Comparison of ENCODE assay signal across 9 cellular contexts in the genomic region with DNA sequence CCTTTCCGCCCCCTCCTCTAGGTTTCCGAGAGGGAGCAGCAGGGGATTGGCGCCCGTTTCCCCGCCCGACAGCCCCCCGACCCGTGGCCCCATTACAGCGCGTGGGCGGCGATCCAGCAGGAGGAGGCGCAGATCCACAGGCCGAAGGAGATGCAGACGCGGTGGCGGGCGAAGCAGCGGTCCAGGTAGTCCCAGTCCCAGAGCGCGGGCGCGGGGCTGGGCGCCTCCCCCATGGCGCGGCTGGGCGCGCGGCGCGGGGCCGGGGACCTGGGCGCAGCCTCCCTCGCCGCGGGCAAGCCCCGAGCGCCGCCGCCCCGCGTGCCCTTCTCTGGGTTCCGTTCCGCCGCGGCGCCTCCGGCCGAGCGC. TPM values are rescaled to one million over a fixed set of nuclear protein-coding genes. Genes with fewer than 3 reads are reported as not detected.
DNase-seq lines count a peak whose midpoint lies in the region; ATAC-seq, FAIRE-seq and TF ChIP-seq lines count a peak whose summit lies in the region.
"Had no signal": no experiment of that assay in that cellular context is flagged by ENCODE, and none has a peak within 500 bp of the region (broad histone marks: within the 10 kb centered on the region; RNA-seq: fewer than 3 reads in every experiment).

No MANE protein-coding gene starts in this region.

- no peak for TF ChIP-seq EP300 in stomach (IDR thresholded peaks at IDR 0.05)

- H3K4me1 ChIP-seq in kidney (ENCODE audit: control insufficient read depth in 1 of 2, insufficient read depth in 1 of 2, low read depth in 1 of 2, low read length in 2 of 2) (peaks cover 0 to 3% of the 10 kb centered on the region in 2 donors), stomach (peaks cover 0 to 19% (median 8%) of the 10 kb centered on the region in 4 donors)

- H3K9me3 ChIP-seq in kidney (ENCODE audit: control insufficient read depth in 1 of 2, low read length in 2 of 2): no peaks in the 10 kb centered on the region
- no peaks in the 10 kb centered on the region for H3K9me3 ChIP-seq in stomach

- DNase-seq in DMS79 treated with DMSO at 0.1 percent for 48 hours (lab: John Stamatoyannopoulos, UW) (peak; percentile 57), DMS79 (lab: John Stamatoyannopoulos, UW) (no peak), kidney (peak; percentile 78), stomach (no peak)
- no peak for DNase-seq in Jurkat, Clone E6-1 (ENCODE audit: low read depth, low spot score)
- DNase-seq in stimulated activated CD4-positive, alpha-beta T cell treated with anti-CD3 and anti-CD28 coated beads, Interleukin-4, amount 100 ng/mL, for 24 hours: no peak

- 0 to 1% (median 0%) methylated on average over 22 to 50 of the region's 50 CpGs for WGBS in adipose tissue, 3 donors
- WGBS in stomach, 5 donors: 0 to 2% (median 0%) methylated on average over 18 to 50 of the region's 50 CpGs

- peak overlapping the region; percentile 10 for H3K27ac ChIP-seq in adipose tissue (ENCODE audit: low read depth, low read length)
- peak overlapping the region in 1 of 2 donors; percentile 39 for H3K27ac ChIP-seq in kidney (ENCODE audit: low read depth in 2 of 2, low read length in 2 of 2)
- H3K27ac ChIP-seq in stomach: peak overlapping the region; percentile 65 to 85 (median 79)

- peak overlapping the region in 1 of 2 donors; percentile 19 for H3K9ac ChIP-seq in kidney (ENCODE audit: low read length in 2 of 2)

- no peaks in the 10 kb centered on the region for H3K36me3 ChIP-seq in kidney (ENCODE audit: control insufficient read depth in 1 of 2, insufficient read depth in 2 of 2, low read length in 2 of 2)
- peaks cover 0 to 16% (median 7%) of the 10 kb centered on the region in 4 donors for H3K36me3 ChIP-seq in stomach

- no peak for FAIRE-seq in kidney (lab: Jason Lieb, UNC)
- FAIRE-seq: A204.1 had no signal

- TF ChIP-seq CTCF in kidney (IDR thresholded peaks at IDR 0.05; ENCODE audit: borderline replicate concordance, extremely low read depth, insufficient read depth) (no peak), stomach (IDR thresholded peaks at IDR 0.05) (no peak)

- ATAC-seq in GM21723 (IDR thresholded peaks at IDR 0.05; ENCODE audit: unreplicated experiment): peak; percentile 64

- H3K4me3 ChIP-seq in Jurkat, Clone E6-1 (ENCODE audit: low read length): peak overlapping the region; percentile 69
- peak overlapping the region in 1 of 2 donors; percentile 53 for H3K4me3 ChIP-seq in kidney (ENCODE audit: low read length in 2 of 2)
- H3K4me3 ChIP-seq in stomach: peak overlapping the region; percentile 65 to 82 (median 70)

- no peak for TF ChIP-seq POLR2A in stomach (IDR thresholded peaks at IDR 0.05)

- no peaks in the 10 kb centered on the region for H3K27me3 ChIP-seq in stomach

- intact Hi-C loops in kidney (cut with DNase I) (no loop called here), stomach (cut with DNase I; ENCODE audit: low total_unique reads) (no loop called here)

RNA-seq across cellular contexts. Expression of gene TMEM44, which starts 0.3 kb away (rescaled TPM):
- 40.4 TPM for polyA plus RNA-seq in Jurkat, Clone E6-1 (2012; ENCODE audit: insufficient read depth, insufficient read length)
- polyA plus RNA-seq in adipose tissue: 10 to 100 TPM in 1 of 3 donors, 1 to 10 TPM in 2; 2.3 to 18.2 (median 9.1) TPM
- total RNA-seq in kidney: 15.7 TPM
- 7.0 TPM for polyA plus RNA-seq in kidney (ENCODE audit: insufficient read depth, low read depth, low replicate concordance)
- total RNA-seq in stomach: 100 to 1,000 TPM in 1 of 5 donors, 10 to 100 TPM in 2, 1 to 10 TPM in 1, not detected in 1; 9.4 to 352 (median 16.3) TPM
- polyA plus RNA-seq in stomach: 1 to 10 TPM; 4.4 to 9.1 (median 6.1) TPM

RNA-seq across cellular contexts. Expression of gene LSG1, which starts 39.0 kb away (rescaled TPM):
- polyA plus RNA-seq in Jurkat, Clone E6-1 (2012; ENCODE audit: insufficient read depth, insufficient read length): 33.7 TPM
- polyA plus RNA-seq in adipose tissue: 10 to 100 TPM in 2 of 3 donors, 1 to 10 TPM in 1; 9.2 to 31.1 (median 10.9) TPM
- total RNA-seq in kidney: 33.3 TPM
- polyA plus RNA-seq in kidney (ENCODE audit: insufficient read depth, low read depth, low replicate concordance): 14.8 TPM
- 100 to 1,000 TPM in 2 of 5 donors, 10 to 100 TPM in 3; 18.7 to 240 (median 76.6) TPM for total RNA-seq in stomach
- polyA plus RNA-seq in stomach: 10 to 100 TPM in 1 of 3 donors, 1 to 10 TPM in 2; 7.2 to 14.2 (median 7.3) TPM

RNA-seq across cellular contexts. Expression of gene FAM43A, which starts 52.7 kb away (rescaled TPM):
- polyA plus RNA-seq in Jurkat, Clone E6-1 (2012; ENCODE audit: insufficient read depth, insufficient read length): 0.81 TPM
- 10 to 100 TPM in 2 of 3 donors, 1 to 10 TPM in 1; 3.9 to 34.5 (median 21.4) TPM for polyA plus RNA-seq in adipose tissue
- 11.4 TPM for total RNA-seq in kidney
- 5.0 TPM for polyA plus RNA-seq in kidney (ENCODE audit: insufficient read depth, low read depth, low replicate concordance)
- total RNA-seq in stomach: 10 to 100 TPM in 2 of 5 donors, 1 to 10 TPM in 3; 1.3 to 42.0 (median 6.4) TPM
- 1 to 10 TPM; 2.7 to 5.4 (median 3.0) TPM for polyA plus RNA-seq in stomach

Comparison
In these comparisons a context has a peak if more than half of its experiments do, and no peak if none do; other contexts are left out.
1. DNase-seq: peak in DMS79 treated with DMSO at 0.1 percent for 48 hours (single experiment) and kidney (single experiment); none in DMS79 (single experiment), Jurkat, Clone E6-1 (single experiment), stomach (single experiment) and stimulated activated CD4-positive, alpha-beta T cell treated with anti-CD3 and anti-CD28 coated beads, Interleukin-4, amount 100 ng/mL, for 24 hours (single experiment).